ENCODE assay signal across 1 cellular context in the genomic region with DNA sequence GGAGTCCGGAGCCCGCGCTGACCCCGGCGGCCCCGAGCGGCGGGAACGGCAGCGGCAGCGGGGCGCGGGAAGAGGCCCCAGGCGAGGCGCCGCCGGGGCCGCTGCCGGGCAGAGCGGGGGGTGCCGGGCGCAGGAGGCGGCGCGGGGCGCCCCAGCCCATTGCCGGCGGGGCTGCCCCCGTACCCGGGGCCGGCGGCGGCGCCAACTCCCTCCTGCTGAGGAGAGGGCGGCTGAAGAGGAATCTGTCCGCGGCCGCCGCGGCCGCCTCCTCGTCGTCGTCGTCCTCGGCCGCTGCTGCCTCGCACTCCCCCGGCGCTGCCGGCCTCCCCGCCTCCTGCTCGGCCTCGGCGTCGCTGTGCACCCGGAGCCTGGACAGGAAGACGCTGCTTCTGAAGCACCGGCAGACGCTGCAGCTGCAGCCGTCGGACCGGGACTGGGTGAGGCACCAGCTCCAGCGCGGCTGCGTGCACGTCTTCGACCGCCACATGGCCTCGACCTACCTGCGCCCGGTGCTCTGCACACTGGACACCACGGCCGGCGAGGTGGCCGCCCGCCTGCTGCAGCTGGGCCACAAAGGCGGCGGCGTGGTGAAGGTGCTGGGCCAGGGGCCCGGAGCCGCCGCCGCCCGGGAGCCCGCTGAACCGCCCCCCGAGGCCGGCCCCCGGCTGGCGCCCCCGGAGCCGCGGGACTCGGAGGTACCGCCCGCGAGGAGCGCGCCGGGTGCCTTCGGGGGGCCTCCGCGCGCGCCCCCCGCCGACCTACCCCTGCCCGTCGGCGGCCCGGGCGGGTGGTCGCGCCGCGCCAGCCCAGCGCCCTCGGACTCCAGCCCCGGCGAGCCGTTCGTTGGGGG.
TF ChIP-seq lines count a peak whose summit lies in the region.

No MANE protein-coding gene starts in this region.

TF ChIP-seq in K562, 482 proteins besides CTCF, POLR2A, EP300 and RAD21 (continued from another document and continues in another):
- peak; percentile 83 for TF ChIP-seq NCOA6 (IDR thresholded peaks at IDR 0.05)
- TF ChIP-seq, protein P1, sequence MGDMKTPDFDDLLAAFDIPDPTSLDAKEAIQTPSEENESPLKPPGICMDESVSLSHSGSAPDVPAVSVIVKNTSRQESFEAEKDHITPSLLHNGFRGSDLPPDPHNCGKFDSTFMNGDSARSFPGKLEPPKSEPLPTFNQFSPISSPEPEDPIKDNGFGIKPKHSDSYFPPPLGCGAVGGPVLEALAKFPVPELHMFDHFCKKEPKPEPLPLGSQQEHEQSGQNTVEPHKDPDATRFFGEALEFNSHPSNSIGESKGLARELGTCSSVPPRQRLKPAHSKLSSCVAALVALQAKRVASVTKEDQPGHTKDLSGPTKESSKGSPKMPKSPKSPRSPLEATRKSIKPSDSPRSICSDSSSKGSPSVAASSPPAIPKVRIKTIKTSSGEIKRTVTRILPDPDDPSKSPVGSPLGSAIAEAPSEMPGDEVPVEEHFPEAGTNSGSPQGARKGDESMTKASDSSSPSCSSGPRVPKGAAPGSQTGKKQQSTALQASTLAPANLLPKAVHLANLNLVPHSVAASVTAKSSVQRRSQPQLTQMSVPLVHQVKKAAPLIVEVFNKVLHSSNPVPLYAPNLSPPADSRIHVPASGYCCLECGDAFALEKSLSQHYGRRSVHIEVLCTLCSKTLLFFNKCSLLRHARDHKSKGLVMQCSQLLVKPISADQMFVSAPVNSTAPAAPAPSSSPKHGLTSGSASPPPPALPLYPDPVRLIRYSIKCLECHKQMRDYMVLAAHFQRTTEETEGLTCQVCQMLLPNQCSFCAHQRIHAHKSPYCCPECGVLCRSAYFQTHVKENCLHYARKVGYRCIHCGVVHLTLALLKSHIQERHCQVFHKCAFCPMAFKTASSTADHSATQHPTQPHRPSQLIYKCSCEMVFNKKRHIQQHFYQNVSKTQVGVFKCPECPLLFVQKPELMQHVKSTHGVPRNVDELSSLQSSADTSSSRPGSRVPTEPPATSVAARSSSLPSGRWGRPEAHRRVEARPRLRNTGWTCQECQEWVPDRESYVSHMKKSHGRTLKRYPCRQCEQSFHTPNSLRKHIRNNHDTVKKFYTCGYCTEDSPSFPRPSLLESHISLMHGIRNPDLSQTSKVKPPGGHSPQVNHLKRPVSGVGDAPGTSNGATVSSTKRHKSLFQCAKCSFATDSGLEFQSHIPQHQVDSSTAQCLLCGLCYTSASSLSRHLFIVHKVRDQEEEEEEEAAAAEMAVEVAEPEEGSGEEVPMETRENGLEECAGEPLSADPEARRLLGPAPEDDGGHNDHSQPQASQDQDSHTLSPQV (IDR thresholded peaks at IDR 0.05) = peak; percentile 58
- TF ChIP-seq, protein P2, sequence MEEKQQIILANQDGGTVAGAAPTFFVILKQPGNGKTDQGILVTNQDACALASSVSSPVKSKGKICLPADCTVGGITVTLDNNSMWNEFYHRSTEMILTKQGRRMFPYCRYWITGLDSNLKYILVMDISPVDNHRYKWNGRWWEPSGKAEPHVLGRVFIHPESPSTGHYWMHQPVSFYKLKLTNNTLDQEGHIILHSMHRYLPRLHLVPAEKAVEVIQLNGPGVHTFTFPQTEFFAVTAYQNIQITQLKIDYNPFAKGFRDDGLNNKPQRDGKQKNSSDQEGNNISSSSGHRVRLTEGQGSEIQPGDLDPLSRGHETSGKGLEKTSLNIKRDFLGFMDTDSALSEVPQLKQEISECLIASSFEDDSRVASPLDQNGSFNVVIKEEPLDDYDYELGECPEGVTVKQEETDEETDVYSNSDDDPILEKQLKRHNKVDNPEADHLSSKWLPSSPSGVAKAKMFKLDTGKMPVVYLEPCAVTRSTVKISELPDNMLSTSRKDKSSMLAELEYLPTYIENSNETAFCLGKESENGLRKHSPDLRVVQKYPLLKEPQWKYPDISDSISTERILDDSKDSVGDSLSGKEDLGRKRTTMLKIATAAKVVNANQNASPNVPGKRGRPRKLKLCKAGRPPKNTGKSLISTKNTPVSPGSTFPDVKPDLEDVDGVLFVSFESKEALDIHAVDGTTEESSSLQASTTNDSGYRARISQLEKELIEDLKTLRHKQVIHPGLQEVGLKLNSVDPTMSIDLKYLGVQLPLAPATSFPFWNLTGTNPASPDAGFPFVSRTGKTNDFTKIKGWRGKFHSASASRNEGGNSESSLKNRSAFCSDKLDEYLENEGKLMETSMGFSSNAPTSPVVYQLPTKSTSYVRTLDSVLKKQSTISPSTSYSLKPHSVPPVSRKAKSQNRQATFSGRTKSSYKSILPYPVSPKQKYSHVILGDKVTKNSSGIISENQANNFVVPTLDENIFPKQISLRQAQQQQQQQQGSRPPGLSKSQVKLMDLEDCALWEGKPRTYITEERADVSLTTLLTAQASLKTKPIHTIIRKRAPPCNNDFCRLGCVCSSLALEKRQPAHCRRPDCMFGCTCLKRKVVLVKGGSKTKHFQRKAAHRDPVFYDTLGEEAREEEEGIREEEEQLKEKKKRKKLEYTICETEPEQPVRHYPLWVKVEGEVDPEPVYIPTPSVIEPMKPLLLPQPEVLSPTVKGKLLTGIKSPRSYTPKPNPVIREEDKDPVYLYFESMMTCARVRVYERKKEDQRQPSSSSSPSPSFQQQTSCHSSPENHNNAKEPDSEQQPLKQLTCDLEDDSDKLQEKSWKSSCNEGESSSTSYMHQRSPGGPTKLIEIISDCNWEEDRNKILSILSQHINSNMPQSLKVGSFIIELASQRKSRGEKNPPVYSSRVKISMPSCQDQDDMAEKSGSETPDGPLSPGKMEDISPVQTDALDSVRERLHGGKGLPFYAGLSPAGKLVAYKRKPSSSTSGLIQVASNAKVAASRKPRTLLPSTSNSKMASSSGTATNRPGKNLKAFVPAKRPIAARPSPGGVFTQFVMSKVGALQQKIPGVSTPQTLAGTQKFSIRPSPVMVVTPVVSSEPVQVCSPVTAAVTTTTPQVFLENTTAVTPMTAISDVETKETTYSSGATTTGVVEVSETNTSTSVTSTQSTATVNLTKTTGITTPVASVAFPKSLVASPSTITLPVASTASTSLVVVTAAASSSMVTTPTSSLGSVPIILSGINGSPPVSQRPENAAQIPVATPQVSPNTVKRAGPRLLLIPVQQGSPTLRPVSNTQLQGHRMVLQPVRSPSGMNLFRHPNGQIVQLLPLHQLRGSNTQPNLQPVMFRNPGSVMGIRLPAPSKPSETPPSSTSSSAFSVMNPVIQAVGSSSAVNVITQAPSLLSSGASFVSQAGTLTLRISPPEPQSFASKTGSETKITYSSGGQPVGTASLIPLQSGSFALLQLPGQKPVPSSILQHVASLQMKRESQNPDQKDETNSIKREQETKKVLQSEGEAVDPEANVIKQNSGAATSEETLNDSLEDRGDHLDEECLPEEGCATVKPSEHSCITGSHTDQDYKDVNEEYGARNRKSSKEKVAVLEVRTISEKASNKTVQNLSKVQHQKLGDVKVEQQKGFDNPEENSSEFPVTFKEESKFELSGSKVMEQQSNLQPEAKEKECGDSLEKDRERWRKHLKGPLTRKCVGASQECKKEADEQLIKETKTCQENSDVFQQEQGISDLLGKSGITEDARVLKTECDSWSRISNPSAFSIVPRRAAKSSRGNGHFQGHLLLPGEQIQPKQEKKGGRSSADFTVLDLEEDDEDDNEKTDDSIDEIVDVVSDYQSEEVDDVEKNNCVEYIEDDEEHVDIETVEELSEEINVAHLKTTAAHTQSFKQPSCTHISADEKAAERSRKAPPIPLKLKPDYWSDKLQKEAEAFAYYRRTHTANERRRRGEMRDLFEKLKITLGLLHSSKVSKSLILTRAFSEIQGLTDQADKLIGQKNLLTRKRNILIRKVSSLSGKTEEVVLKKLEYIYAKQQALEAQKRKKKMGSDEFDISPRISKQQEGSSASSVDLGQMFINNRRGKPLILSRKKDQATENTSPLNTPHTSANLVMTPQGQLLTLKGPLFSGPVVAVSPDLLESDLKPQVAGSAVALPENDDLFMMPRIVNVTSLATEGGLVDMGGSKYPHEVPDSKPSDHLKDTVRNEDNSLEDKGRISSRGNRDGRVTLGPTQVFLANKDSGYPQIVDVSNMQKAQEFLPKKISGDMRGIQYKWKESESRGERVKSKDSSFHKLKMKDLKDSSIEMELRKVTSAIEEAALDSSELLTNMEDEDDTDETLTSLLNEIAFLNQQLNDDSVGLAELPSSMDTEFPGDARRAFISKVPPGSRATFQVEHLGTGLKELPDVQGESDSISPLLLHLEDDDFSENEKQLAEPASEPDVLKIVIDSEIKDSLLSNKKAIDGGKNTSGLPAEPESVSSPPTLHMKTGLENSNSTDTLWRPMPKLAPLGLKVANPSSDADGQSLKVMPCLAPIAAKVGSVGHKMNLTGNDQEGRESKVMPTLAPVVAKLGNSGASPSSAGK (IDR thresholded peaks at IDR 0.05) = peak; percentile 96
- TF ChIP-seq KDM5B (IDR thresholded peaks at IDR 0.05; ENCODE audit: insufficient replicate concordance, low read depth, low read length) = peak; percentile 22
- TF ChIP-seq CHD1 (IDR thresholded peaks at IDR 0.05; ENCODE audit: low read length) = peak; percentile 53
- no peak for TF ChIP-seq CAMTA2 (CRISPR knock-in tag; conservative IDR thresholded peaks at IDR 0.05)
- TF ChIP-seq, protein P3, sequence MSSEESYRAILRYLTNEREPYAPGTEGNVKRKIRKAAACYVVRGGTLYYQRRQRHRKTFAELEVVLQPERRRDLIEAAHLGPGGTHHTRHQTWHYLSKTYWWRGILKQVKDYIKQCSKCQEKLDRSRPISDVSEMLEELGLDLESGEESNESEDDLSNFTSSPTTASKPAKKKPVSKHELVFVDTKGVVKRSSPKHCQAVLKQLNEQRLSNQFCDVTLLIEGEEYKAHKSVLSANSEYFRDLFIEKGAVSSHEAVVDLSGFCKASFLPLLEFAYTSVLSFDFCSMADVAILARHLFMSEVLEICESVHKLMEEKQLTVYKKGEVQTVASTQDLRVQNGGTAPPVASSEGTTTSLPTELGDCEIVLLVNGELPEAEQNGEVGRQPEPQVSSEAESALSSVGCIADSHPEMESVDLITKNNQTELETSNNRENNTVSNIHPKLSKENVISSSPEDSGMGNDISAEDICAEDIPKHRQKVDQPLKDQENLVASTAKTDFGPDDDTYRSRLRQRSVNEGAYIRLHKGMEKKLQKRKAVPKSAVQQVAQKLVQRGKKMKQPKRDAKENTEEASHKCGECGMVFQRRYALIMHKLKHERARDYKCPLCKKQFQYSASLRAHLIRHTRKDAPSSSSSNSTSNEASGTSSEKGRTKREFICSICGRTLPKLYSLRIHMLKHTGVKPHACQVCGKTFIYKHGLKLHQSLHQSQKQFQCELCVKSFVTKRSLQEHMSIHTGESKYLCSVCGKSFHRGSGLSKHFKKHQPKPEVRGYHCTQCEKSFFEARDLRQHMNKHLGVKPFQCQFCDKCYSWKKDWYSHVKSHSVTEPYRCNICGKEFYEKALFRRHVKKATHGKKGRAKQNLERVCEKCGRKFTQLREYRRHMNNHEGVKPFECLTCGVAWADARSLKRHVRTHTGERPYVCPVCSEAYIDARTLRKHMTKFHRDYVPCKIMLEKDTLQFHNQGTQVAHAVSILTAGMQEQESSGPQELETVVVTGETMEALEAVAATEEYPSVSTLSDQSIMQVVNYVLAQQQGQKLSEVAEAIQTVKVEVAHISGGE (CRISPR knock-in tag; IDR thresholded peaks at IDR 0.05) = peak in 2 of 3 experiments; percentile 38 to 43; a peak in 2 of 6 replicates
- no peak for TF ChIP-seq RUNX1 (IDR thresholded peaks at IDR 0.05; ENCODE audit: low read depth)
- TF ChIP-seq SNIP1 (IDR thresholded peaks at IDR 0.05; ENCODE audit: low read depth) = no peak
- peak; percentile 33 for TF ChIP-seq CXXC5 (CRISPR knock-in tag; IDR thresholded peaks at IDR 0.05)
- no peak for TF ChIP-seq HDAC6 (IDR thresholded peaks at IDR 0.05; ENCODE audit: low read depth, low read length)
- no peak for TF ChIP-seq ZNF197 (CRISPR knock-in tag; IDR thresholded peaks at IDR 0.05; ENCODE audit: low read depth)
- TF ChIP-seq, protein P4, sequence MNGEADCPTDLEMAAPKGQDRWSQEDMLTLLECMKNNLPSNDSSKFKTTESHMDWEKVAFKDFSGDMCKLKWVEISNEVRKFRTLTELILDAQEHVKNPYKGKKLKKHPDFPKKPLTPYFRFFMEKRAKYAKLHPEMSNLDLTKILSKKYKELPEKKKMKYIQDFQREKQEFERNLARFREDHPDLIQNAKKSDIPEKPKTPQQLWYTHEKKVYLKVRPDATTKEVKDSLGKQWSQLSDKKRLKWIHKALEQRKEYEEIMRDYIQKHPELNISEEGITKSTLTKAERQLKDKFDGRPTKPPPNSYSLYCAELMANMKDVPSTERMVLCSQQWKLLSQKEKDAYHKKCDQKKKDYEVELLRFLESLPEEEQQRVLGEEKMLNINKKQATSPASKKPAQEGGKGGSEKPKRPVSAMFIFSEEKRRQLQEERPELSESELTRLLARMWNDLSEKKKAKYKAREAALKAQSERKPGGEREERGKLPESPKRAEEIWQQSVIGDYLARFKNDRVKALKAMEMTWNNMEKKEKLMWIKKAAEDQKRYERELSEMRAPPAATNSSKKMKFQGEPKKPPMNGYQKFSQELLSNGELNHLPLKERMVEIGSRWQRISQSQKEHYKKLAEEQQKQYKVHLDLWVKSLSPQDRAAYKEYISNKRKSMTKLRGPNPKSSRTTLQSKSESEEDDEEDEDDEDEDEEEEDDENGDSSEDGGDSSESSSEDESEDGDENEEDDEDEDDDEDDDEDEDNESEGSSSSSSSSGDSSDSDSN (IDR thresholded peaks at IDR 0.05; ENCODE audit: borderline replicate concordance in 1 of 2, low read depth in 2 of 2, low read length in 2 of 2) = peak; percentile 82 to 84; a peak in 2 of 4 replicates
- TF ChIP-seq RNF2 (IDR thresholded peaks at IDR 0.05) = 0 out of 2 replicates have a peak, but pooled peaks have one; percentile 39
- TF ChIP-seq NFIC (IDR thresholded peaks at IDR 0.05) = peak; percentile 16; the same call in 1 of the 2 replicates
- no peak for TF ChIP-seq HNRNPL (IDR thresholded peaks at IDR 0.05; ENCODE audit: low read depth, low read length)
- TF ChIP-seq L3MBTL2 (IDR thresholded peaks at IDR 0.05) = peak; percentile 93
- peak; percentile 28; the same call in 1 of the 2 replicates for TF ChIP-seq ZBTB7A (IDR thresholded peaks at IDR 0.05; ENCODE audit: borderline replicate concordance, control insufficient read depth, low read depth, low read length)
- TF ChIP-seq, protein P5, sequence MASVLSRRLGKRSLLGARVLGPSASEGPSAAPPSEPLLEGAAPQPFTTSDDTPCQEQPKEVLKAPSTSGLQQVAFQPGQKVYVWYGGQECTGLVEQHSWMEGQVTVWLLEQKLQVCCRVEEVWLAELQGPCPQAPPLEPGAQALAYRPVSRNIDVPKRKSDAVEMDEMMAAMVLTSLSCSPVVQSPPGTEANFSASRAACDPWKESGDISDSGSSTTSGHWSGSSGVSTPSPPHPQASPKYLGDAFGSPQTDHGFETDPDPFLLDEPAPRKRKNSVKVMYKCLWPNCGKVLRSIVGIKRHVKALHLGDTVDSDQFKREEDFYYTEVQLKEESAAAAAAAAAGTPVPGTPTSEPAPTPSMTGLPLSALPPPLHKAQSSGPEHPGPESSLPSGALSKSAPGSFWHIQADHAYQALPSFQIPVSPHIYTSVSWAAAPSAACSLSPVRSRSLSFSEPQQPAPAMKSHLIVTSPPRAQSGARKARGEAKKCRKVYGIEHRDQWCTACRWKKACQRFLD (CRISPR knock-in tag; IDR thresholded peaks at IDR 0.05) = no peak
- TF ChIP-seq ZFX (CRISPR knock-in tag; IDR thresholded peaks at IDR 0.05) = peak; percentile 68
- 0 out of 2 replicates have a peak, but pooled peaks have one; percentile 7 for TF ChIP-seq SAFB (IDR thresholded peaks at IDR 0.05; ENCODE audit: borderline replicate concordance, low read depth, low read length)
- no peak for TF ChIP-seq KAT2B (IDR thresholded peaks at IDR 0.05; ENCODE audit: low read depth, low read length)
- no peak for TF ChIP-seq POLR3A (IDR thresholded peaks at IDR 0.05; ENCODE audit: borderline replicate concordance, extremely low read depth, insufficient read depth, insufficient read length)
- TF ChIP-seq SIN3A (IDR thresholded peaks at IDR 0.05; ENCODE audit: borderline replicate concordance in 2 of 2, control insufficient read depth in 1 of 2, low read depth in 2 of 2, low read length in 2 of 2) = no peak
- no peak for TF ChIP-seq CREB1 (IDR thresholded peaks at IDR 0.05)
- TF ChIP-seq CREB1 (CRISPR knock-in tag; IDR thresholded peaks at IDR 0.05) = 0 out of 2 replicates have a peak, but pooled peaks have one; percentile 7
- TF ChIP-seq ZNF354B (CRISPR knock-in tag; IDR thresholded peaks at IDR 0.05) = no peak
- TF ChIP-seq HIVEP1 (CRISPR knock-in tag; IDR thresholded peaks at IDR 0.05) = no peak
- TF ChIP-seq TEAD1 (CRISPR knock-in tag; IDR thresholded peaks at IDR 0.05) = peak in 1 of 2 experiments; percentile 48; a peak in 1 of 4 replicates
- TF ChIP-seq ZNF184 (CRISPR knock-in tag; IDR thresholded peaks at IDR 0.05) = no peak
